Comparison of ENCODE assay signal across 8 cellular contexts in genomic region chr19:18635831-18636182, GRCh38. TPM values are rescaled to one million over a fixed set of nuclear protein-coding genes. Genes with fewer than 3 reads are reported as not detected.
DNase-seq lines count a peak whose midpoint lies in the region; ATAC-seq, FAIRE-seq and TF ChIP-seq lines count a peak whose summit lies in the region.
"Had no signal": no experiment of that assay in that cellular context is flagged by ENCODE, and none has a peak within 500 bp of the region (broad histone marks: within the 10 kb centered on the region; RNA-seq: fewer than 3 reads in every experiment).

No MANE protein-coding gene starts in this region.

- peaks cover 26% of the 10 kb centered on the region for H3K27me3 Mint-ChIP-seq in endodermal cell (ENCODE audit: insufficient read depth)

- H3K4me3 ChIP-seq in heart left ventricle (peak overlapping the region in 9 of 12 donors; percentile 71 to 92 (median 77)), endodermal cell (ENCODE audit: low read length) (no peak overlapping the region), upper lobe of left lung (peak overlapping the region in 3 of 4 donors; percentile 65 to 95 (median 83))

- H3K9me3 ChIP-seq in heart left ventricle (no peaks in the 10 kb centered on the region), endodermal cell (ENCODE audit: control insufficient read depth, low read length) (no peaks in the 10 kb centered on the region), upper lobe of left lung (no peaks in the 10 kb centered on the region)

- no peak overlapping the region for H3K9ac ChIP-seq in endodermal cell (ENCODE audit: extremely low read depth, low read length, poor library complexity, severe bottlenecking)

- TF ChIP-seq EP300 in upper lobe of left lung (IDR thresholded peaks at IDR 0.05): no peak

- H3K27me3 ChIP-seq in heart left ventricle (no peaks in the 10 kb centered on the region), endodermal cell (ENCODE audit: control insufficient read depth, insufficient read depth, low read length, poor library complexity, severe bottlenecking) (peaks cover 15% of the 10 kb centered on the region), upper lobe of left lung (no peaks in the 10 kb centered on the region)

- no peak for TF ChIP-seq POLR2A in heart left ventricle (IDR thresholded peaks at IDR 0.05)
- no peak for TF ChIP-seq POLR2A in upper lobe of left lung (IDR thresholded peaks at IDR 0.05)

- H3K4me1 Mint-ChIP-seq in endodermal cell: peaks cover 4% of the 10 kb centered on the region

- ATAC-seq in heart left ventricle (no peak), left ventricle myocardium superior (no peak), upper lobe of left lung (ENCODE audit: low FRiP score in 2 of 2) (no peak)

- peaks cover 0 to 28% (median 4%) of the 10 kb centered on the region in 12 donors for H3K4me1 ChIP-seq in heart left ventricle
- no peaks in the 10 kb centered on the region for H3K4me1 ChIP-seq in endodermal cell (ENCODE audit: control insufficient read depth, insufficient read depth, low read length)
- H3K4me1 ChIP-seq in upper lobe of left lung: peaks cover 5 to 37% (median 27%) of the 10 kb centered on the region in 4 donors

- peak overlapping the region; percentile 84 for H3K27ac Mint-ChIP-seq in endodermal cell

- no peaks in the 10 kb centered on the region for H3K36me3 ChIP-seq in heart left ventricle
- no peaks in the 10 kb centered on the region for H3K36me3 ChIP-seq in endodermal cell (ENCODE audit: control insufficient read depth, insufficient read depth, low read length)
- no peaks in the 10 kb centered on the region for H3K36me3 ChIP-seq in upper lobe of left lung

- H3K9me3 Mint-ChIP-seq in endodermal cell: no peaks in the 10 kb centered on the region

- H3K27ac ChIP-seq in heart left ventricle: peak overlapping the region in 1 of 12 donors; percentile 84
- no peak overlapping the region for H3K27ac ChIP-seq in endodermal cell (ENCODE audit: low read depth, low read length)
- peak overlapping the region in 3 of 4 donors; percentile 83 to 94 (median 86) for H3K27ac ChIP-seq in upper lobe of left lung

- no peak for FAIRE-seq in HTR-8/SVneo (lab: Jason Lieb, UNC)

- DNase-seq in heart left ventricle (no peak), left ventricle myocardium superior (no peak), endodermal cell (no peak), upper lobe of left lung (no peak), NCI-H1092 (lab: John Stamatoyannopoulos, UW) (no peak), HTR-8/SVneo (ENCODE audit: insufficient read length, low spot score) (no peak)
- DNase-seq: NCI-H510A had no signal

- no peaks in the 10 kb centered on the region for H3K36me3 Mint-ChIP-seq in endodermal cell (ENCODE audit: low read depth)

- TF ChIP-seq CTCF in heart left ventricle (IDR thresholded peaks at IDR 0.05): no peak
- TF ChIP-seq CTCF in endodermal cell (conservative IDR thresholded peaks at IDR 0.05): no peak
- TF ChIP-seq CTCF in upper lobe of left lung (IDR thresholded peaks at IDR 0.05): no peak

- H3K4me3 Mint-ChIP-seq in endodermal cell: peak overlapping the region; percentile 74

- intact Hi-C loops in heart left ventricle (cut with DNase I) (loop anchor here in 2 of 10 donors (5.0 kb wide), 1 partner anchor 46 kb away; the partner anchor contains the start of gene CRTC1 (in 2 of the 2)), left ventricle myocardium superior (cut with micrococcal nuclease) (no loop called here)

- 13 to 28% (median 17%) methylated on average over 4 to 6 of the region's 6 CpGs for WGBS in heart left ventricle, 4 donors
- WGBS in endodermal cell (ENCODE audit: insufficient coverage in 1 of 2, insufficient read length in 1 of 2), 2 experiments: 16 to 28% methylated on average over 2 to 5 of the region's 6 CpGs
- WGBS in upper lobe of left lung, 2 donors: 10 to 24% methylated on average over 6 of the region's 6 CpGs

RNA-seq across cellular contexts. Expression of gene KLHL26, which starts 1.0 kb away (rescaled TPM):
- 10 to 100 TPM in 1 of 9 donors, 1 to 10 TPM in 8; 4.6 to 11.4 (median 6.8) TPM for total RNA-seq in heart left ventricle
- polyA plus RNA-seq in heart left ventricle: 1 to 10 TPM; 2.8 to 4.9 TPM
- total RNA-seq in left ventricle myocardium superior: 5.8 TPM
- 10 to 100 TPM in 1 of 2 donors, 1 to 10 TPM in 1; 9.4 to 11.2 TPM for total RNA-seq in endodermal cell
- polyA plus RNA-seq in endodermal cell (2013, experiment 1 of 2): 5.7 TPM
- polyA plus RNA-seq in endodermal cell (2013, experiment 2 of 2): 5.3 TPM
- total RNA-seq in upper lobe of left lung: 10 to 100 TPM in 4 of 6 donors, 1 to 10 TPM in 2; 8.1 to 16.1 (median 12.1) TPM

RNA-seq across cellular contexts. Expression of gene TMEM59L, which starts 23.1 kb away (rescaled TPM):
- total RNA-seq in heart left ventricle (1 to 10 TPM in 5 of 9 donors, under 1 TPM in 4; 0.50 to 4.6 (median 1.1) TPM), left ventricle myocardium superior (1.5 TPM), endodermal cell (1 to 10 TPM; 5.0 to 7.2 TPM), upper lobe of left lung (1 to 10 TPM in 2 of 6 donors, under 1 TPM in 2, not detected in 2; 0.30 to 2.8 (median 1.0) TPM)
- polyA plus RNA-seq in heart left ventricle: 1 to 10 TPM; 1.5 to 5.1 TPM
- 14.1 TPM for polyA plus RNA-seq in endodermal cell (2013, experiment 1 of 2)
- polyA plus RNA-seq in endodermal cell (2013, experiment 2 of 2): 12.5 TPM

RNA-seq across cellular contexts. Expression of gene CRLF1, which starts 29.2 kb away (rescaled TPM):
- total RNA-seq in heart left ventricle (10 to 100 TPM in 4 of 9 donors, 1 to 10 TPM in 5; 2.8 to 60.5 (median 9.9) TPM), left ventricle myocardium superior (21.4 TPM), endodermal cell (10 to 100 TPM; 10.4 to 10.5 TPM), upper lobe of left lung (10 to 100 TPM; 15.0 to 54.8 (median 20.0) TPM)
- polyA plus RNA-seq in heart left ventricle: 10 to 100 TPM; 50.2 to 64.0 TPM
- 9.9 TPM for polyA plus RNA-seq in endodermal cell (2013, experiment 1 of 2)
- polyA plus RNA-seq in endodermal cell (2013, experiment 2 of 2): 11.0 TPM
- total RNA-seq: dermis blood vessel endothelial cell had no signal

RNA-seq across cellular contexts. Expression of gene REX1BD, which starts 47.2 kb away (rescaled TPM):
- total RNA-seq in heart left ventricle (100 to 1,000 TPM in 2 of 9 donors, 10 to 100 TPM in 7; 42.9 to 205 (median 68.2) TPM), left ventricle myocardium superior (75.8 TPM), endodermal cell (10 to 100 TPM; 76.9 to 83.9 TPM), upper lobe of left lung (100 to 1,000 TPM in 1 of 6 donors, 10 to 100 TPM in 5; 83.6 to 114 (median 91.6) TPM)
- polyA plus RNA-seq in heart left ventricle: 100 to 1,000 TPM in 1 of 2 donors, 10 to 100 TPM in 1; 46.8 to 101 TPM
- polyA plus RNA-seq in endodermal cell (2013, experiment 1 of 2): 50.3 TPM
- 45.4 TPM for polyA plus RNA-seq in endodermal cell (2013, experiment 2 of 2)

RNA-seq across cellular contexts. Expression of gene CRTC1, which starts 47.7 kb away (rescaled TPM):
- 10 to 100 TPM in 2 of 9 donors, 1 to 10 TPM in 7; 3.8 to 10.2 (median 8.2) TPM for total RNA-seq in heart left ventricle
- polyA plus RNA-seq in heart left ventricle: 1 to 10 TPM; 4.4 to 6.4 TPM
- total RNA-seq in left ventricle myocardium superior: 10.3 TPM
- 10 to 100 TPM; 26.6 to 29.7 TPM for total RNA-seq in endodermal cell
- polyA plus RNA-seq in endodermal cell (2013, experiment 1 of 2): 20.4 TPM
- polyA plus RNA-seq in endodermal cell (2013, experiment 2 of 2): 17.5 TPM
- 10 to 100 TPM in 4 of 6 donors, 1 to 10 TPM in 2; 5.9 to 27.2 (median 15.6) TPM for total RNA-seq in upper lobe of left lung
